ENCODE assay signal across 1 cellular context in the genomic region with DNA sequence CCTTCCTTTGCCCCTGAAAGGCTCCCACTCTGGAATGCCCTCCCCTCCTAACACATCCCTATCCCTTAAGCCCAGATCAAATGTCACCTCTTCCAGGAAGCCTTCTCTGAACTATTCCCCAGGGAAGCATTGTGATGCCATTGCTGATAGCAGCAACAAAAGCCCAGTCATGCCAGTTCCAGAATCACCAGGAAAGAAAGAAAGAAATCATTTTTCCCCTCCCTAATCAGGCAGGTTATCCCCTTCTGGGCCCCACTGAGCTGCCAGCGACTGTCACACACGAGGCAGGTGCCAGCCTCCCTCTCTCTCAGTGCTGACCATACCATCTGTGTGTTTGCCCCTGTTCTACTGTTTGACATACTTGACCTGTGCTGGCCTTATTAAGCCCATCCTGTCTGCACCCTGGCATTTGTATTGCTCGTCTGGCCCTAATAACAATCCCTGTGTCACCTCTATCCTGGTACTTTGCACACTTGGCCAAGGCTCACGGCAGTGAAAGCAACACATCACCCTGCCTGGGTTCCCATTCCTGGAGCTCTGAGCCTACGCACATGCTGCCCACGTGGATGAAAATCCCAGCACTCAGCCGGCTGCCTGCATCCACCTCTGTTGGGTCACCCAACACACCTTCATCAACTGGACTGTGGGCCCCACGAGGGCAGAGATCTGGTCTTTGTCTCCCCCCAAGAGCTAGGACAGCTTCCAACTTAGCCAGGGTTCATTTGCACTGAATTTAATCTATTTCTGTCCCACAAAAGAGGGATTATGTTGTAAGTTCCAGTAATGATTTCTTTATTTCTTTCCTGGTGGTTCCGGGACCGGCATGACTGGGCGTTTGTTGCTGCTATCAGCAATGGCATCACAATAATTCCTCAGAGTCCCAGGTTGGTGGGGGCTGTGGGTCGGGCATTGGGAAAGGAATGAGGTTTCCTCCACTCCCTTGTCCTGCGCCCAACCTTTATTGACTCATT.
TF ChIP-seq lines count a peak whose summit lies in the region.

No MANE protein-coding gene starts in this region.

TF ChIP-seq in HepG2, 621 proteins besides CTCF, POLR2A, EP300 and RAD21 (continued from another document and continues in another):
- no peak for TF ChIP-seq NONO (IDR thresholded peaks at IDR 0.05)
- no peak for TF ChIP-seq NONO (CRISPR knock-in tag; conservative IDR thresholded peaks at IDR 0.05)
- TF ChIP-seq HNRNPUL1 (IDR thresholded peaks at IDR 0.05; ENCODE audit: low read depth, low read length): no peak
- no peak for TF ChIP-seq ZSCAN20 (CRISPR knock-in tag; IDR thresholded peaks at IDR 0.05; ENCODE audit: borderline replicate concordance)
- no peak for TF ChIP-seq MAFK (conservative IDR thresholded peaks at IDR 0.05 in 1 of 2, IDR thresholded peaks at IDR 0.05 in 1 of 2; ENCODE audit: low read length in 2 of 2)
- no peak for TF ChIP-seq YY1 (IDR thresholded peaks at IDR 0.05; ENCODE audit: insufficient read depth, insufficient replicate concordance, low read depth, low read length)
- TF ChIP-seq ELF1 (CRISPR knock-in tag; IDR thresholded peaks at IDR 0.05): peak; percentile 73
- no peak for TF ChIP-seq YEATS4 (CRISPR knock-in tag; IDR thresholded peaks at IDR 0.05; ENCODE audit: borderline replicate concordance)
- TF ChIP-seq ZNF616 (CRISPR knock-in tag; IDR thresholded peaks at IDR 0.05; ENCODE audit: low read depth): no peak
- no peak for TF ChIP-seq ARID2 (CRISPR knock-in tag; IDR thresholded peaks at IDR 0.05; ENCODE audit: borderline replicate concordance)
- no peak for TF ChIP-seq TOPORS (CRISPR knock-in tag; IDR thresholded peaks at IDR 0.05)
- TF ChIP-seq, protein P1, sequence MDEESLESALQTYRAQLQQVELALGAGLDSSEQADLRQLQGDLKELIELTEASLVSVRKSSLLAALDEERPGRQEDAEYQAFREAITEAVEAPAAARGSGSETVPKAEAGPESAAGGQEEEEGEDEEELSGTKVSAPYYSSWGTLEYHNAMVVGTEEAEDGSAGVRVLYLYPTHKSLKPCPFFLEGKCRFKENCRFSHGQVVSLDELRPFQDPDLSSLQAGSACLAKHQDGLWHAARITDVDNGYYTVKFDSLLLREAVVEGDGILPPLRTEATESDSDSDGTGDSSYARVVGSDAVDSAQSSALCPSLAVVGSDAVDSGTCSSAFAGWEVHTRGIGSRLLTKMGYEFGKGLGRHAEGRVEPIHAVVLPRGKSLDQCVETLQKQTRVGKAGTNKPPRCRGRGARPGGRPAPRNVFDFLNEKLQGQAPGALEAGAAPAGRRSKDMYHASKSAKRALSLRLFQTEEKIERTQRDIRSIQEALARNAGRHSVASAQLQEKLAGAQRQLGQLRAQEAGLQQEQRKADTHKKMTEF (CRISPR knock-in tag; IDR thresholded peaks at IDR 0.05): peak; percentile 90
- no peak for TF ChIP-seq SOX6 (IDR thresholded peaks at IDR 0.05)
- TF ChIP-seq SOX6 (CRISPR knock-in tag; IDR thresholded peaks at IDR 0.05): peak; percentile 77
- TF ChIP-seq, protein P2, sequence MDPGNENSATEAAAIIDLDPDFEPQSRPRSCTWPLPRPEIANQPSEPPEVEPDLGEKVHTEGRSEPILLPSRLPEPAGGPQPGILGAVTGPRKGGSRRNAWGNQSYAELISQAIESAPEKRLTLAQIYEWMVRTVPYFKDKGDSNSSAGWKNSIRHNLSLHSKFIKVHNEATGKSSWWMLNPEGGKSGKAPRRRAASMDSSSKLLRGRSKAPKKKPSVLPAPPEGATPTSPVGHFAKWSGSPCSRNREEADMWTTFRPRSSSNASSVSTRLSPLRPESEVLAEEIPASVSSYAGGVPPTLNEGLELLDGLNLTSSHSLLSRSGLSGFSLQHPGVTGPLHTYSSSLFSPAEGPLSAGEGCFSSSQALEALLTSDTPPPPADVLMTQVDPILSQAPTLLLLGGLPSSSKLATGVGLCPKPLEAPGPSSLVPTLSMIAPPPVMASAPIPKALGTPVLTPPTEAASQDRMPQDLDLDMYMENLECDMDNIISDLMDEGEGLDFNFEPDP (CRISPR knock-in tag; conservative IDR thresholded peaks at IDR 0.05): 0 out of 2 replicates have a peak, but pooled peaks have one; percentile 68
- no peak for TF ChIP-seq XBP1 (CRISPR knock-in tag; IDR thresholded peaks at IDR 0.05)
- TF ChIP-seq MXI1 (IDR thresholded peaks at IDR 0.05; ENCODE audit: borderline replicate concordance, low read depth, low read length): 0 out of 3 replicates have a peak, but pooled peaks have one; percentile 66
- TF ChIP-seq, protein P3, sequence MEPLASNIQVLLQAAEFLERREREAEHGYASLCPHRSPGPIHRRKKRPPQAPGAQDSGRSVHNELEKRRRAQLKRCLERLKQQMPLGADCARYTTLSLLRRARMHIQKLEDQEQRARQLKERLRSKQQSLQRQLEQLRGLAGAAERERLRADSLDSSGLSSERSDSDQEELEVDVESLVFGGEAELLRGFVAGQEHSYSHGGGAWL (CRISPR knock-in tag; IDR thresholded peaks at IDR 0.05): peak; percentile 96
- no peak for TF ChIP-seq FOXM1 (CRISPR knock-in tag; IDR thresholded peaks at IDR 0.05)
- TF ChIP-seq ZNF687 (CRISPR knock-in tag; IDR thresholded peaks at IDR 0.05): peak; percentile 99
- TF ChIP-seq, protein P4, sequence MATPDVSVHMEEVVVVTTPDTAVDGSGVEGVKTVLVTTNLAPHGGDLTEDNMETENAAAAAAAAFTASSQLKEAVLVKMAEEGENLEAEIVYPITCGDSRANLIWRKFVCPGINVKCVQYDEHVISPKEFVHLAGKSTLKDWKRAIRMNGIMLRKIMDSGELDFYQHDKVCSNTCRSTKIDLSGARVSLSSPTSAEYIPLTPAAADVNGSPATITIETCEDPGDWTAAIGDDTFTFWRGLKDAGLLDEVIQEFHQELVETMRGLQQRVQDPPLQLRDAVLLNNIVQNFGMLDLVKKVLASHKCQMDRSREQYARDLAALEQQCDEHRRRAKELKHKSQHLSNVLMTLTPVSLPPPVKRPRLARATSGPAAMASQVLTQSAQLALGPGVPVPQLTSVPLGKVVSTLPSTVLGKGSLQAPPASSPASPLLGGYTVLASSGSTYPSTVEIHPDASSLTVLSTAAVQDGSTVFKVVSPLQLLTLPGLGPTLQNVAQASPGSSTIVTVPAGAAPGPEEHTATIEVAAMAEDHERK (CRISPR knock-in tag; IDR thresholded peaks at IDR 0.05; ENCODE audit: low read depth): no peak
- TF ChIP-seq TBL1XR1 (IDR thresholded peaks at IDR 0.05; ENCODE audit: borderline replicate concordance, low read length, partially characterized antibody): no peak
- TF ChIP-seq ZNF33A (CRISPR knock-in tag; IDR thresholded peaks at IDR 0.05; ENCODE audit: borderline replicate concordance): no peak
- TF ChIP-seq ZBTB42 (CRISPR knock-in tag; IDR thresholded peaks at IDR 0.05): peak; percentile 86
- TF ChIP-seq AGO1 (IDR thresholded peaks at IDR 0.05; ENCODE audit: low read depth, low read length, poor library complexity, severe bottlenecking): no peak
- peak; percentile 37 for TF ChIP-seq PATZ1 (CRISPR knock-in tag; IDR thresholded peaks at IDR 0.05)
- peak; percentile 76 for TF ChIP-seq RXRB (CRISPR knock-in tag; IDR thresholded peaks at IDR 0.05; ENCODE audit: borderline replicate concordance)
- TF ChIP-seq, protein P5, sequence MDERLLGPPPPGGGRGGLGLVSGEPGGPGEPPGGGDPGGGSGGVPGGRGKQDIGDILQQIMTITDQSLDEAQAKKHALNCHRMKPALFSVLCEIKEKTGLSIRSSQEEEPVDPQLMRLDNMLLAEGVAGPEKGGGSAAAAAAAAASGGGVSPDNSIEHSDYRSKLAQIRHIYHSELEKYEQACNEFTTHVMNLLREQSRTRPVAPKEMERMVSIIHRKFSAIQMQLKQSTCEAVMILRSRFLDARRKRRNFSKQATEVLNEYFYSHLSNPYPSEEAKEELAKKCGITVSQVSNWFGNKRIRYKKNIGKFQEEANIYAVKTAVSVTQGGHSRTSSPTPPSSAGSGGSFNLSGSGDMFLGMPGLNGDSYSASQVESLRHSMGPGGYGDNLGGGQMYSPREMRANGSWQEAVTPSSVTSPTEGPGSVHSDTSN (CRISPR knock-in tag; IDR thresholded peaks at IDR 0.05): no peak; the same call in 1 of the 2 replicates
- no peak for TF ChIP-seq SRSF4 (IDR thresholded peaks at IDR 0.05; ENCODE audit: low read depth, low read length, poor library complexity, severe bottlenecking)
- no peak for TF ChIP-seq ISX (CRISPR knock-in tag; conservative IDR thresholded peaks at IDR 0.05)
- no peak for TF ChIP-seq CENPX (CRISPR knock-in tag; IDR thresholded peaks at IDR 0.05)
- TF ChIP-seq ZNF749 (CRISPR knock-in tag; IDR thresholded peaks at IDR 0.05; ENCODE audit: borderline replicate concordance): peak; percentile 95
- TF ChIP-seq KMT2A (CRISPR knock-in tag; IDR thresholded peaks at IDR 0.05): 0 out of 2 replicates have a peak, but pooled peaks have one; percentile 45
- TF ChIP-seq POGK (CRISPR knock-in tag; conservative IDR thresholded peaks at IDR 0.05): no peak; the same call in 1 of the 2 replicates
- no peak for TF ChIP-seq GTF2F1 (IDR thresholded peaks at IDR 0.05; ENCODE audit: low read length)
- peak; percentile 72; the same call in 1 of the 2 replicates for TF ChIP-seq ZNF160 (CRISPR knock-in tag; IDR thresholded peaks at IDR 0.05)
- no peak for TF ChIP-seq ZNF17 (CRISPR knock-in tag; IDR thresholded peaks at IDR 0.05)
- peak; percentile 87; the same call in 1 of the 2 replicates for TF ChIP-seq ZNF564 (CRISPR knock-in tag; IDR thresholded peaks at IDR 0.05)
- TF ChIP-seq SRF (IDR thresholded peaks at IDR 0.05; ENCODE audit: low read depth, low read length): no peak
- peak; percentile 98 for TF ChIP-seq ZBTB43 (CRISPR knock-in tag; conservative IDR thresholded peaks at IDR 0.05)
- TF ChIP-seq ZNF691 (CRISPR knock-in tag; IDR thresholded peaks at IDR 0.05; ENCODE audit: borderline replicate concordance, low read depth): peak; percentile 87; the same call in 1 of the 2 replicates
- no peak for TF ChIP-seq ZNF234 (CRISPR knock-in tag; conservative IDR thresholded peaks at IDR 0.05)
